19 cellular contexts compared by ENCODE assay signal in the genomic region with DNA sequence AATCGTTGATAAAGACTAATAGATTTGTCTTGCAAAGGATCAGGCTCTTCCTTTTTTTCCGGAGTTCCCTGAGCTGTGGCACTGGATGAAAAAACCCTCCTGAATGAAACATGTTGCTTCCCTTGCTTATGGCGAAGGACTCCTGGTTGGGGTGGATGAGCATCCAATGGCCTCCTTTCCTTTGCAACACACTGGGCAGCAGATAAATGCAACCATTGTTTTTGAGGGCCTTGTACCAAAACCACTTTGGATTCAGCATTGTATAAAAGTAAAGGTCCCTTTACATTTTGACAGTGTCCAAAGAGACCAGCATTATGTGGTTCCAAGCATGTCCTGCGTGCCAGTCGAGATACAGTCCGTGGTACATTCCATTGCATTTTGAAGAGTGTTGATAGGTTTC. TPM values are rescaled to one million over a fixed set of nuclear protein-coding genes. Genes with fewer than 3 reads are reported as not detected.
DNase-seq lines count a peak whose midpoint lies in the region; ATAC-seq and TF ChIP-seq lines count a peak whose summit lies in the region.
"Had no signal": no experiment of that assay in that cellular context is flagged by ENCODE, and none has a peak within 500 bp of the region (broad histone marks: within the 10 kb centered on the region; RNA-seq: fewer than 3 reads in every experiment).

No MANE protein-coding gene starts in this region.

- H3K9me3 Mint-ChIP-seq in Calu3 (ENCODE audit: low read depth, unreplicated experiment), result peaks cover 2% of the 10 kb centered on the region
- H3K9me3 Mint-ChIP-seq: CD8-positive, alpha-beta T cell had no signal

- intact Hi-C loops in left ventricle myocardium inferior (cut with micrococcal nuclease) (no loop called here), Right ventricle myocardium inferior (cut with DNase I) (no loop called here), Calu3 (cut with micrococcal nuclease; ENCODE audit: unreplicated experiment) (no loop called here), body of pancreas (cut with DNase I) (no loop called here)

- H3K27ac Mint-ChIP-seq in Calu3 (ENCODE audit: unreplicated experiment), result no peak overlapping the region
- H3K27ac Mint-ChIP-seq: B cell; CD8-positive, alpha-beta T cell had no signal

- TF ChIP-seq POLR2A in body of pancreas (IDR thresholded peaks at IDR 0.05), result no peak

- no peak for ATAC-seq in Right ventricle myocardium inferior
- no peak for ATAC-seq in body of pancreas
- ATAC-seq: CD8-positive, alpha-beta T cell; HCT116 had no signal

- peak overlapping the region; percentile 79 for H3K27ac ChIP-seq in left ventricle myocardium inferior (replicated peaks)
- H3K27ac ChIP-seq in substantia nigra (ENCODE audit: low read depth, low read length, poor library complexity, severe bottlenecking), result peak overlapping the region; percentile 7
- no peak overlapping the region for H3K27ac ChIP-seq in body of pancreas
- H3K27ac ChIP-seq: BLaER1 treated with 17β-estradiol and CSF1 and Interleukin-3, amounts not matched to agents 10 nM and 100 nM had no signal

- WGBS in body of pancreas, 2 donors, result 88 to 89% methylated on average over 6 of the region's 6 CpGs

- H3K36me3 ChIP-seq in left ventricle myocardium inferior (peaks cover 7% of the 10 kb centered on the region), body of pancreas (replicated peaks in 1 of 2; ENCODE audit: insufficient read depth in 1 of 2, low read depth in 2 of 2) (no peaks in the 10 kb centered on the region)

- H3K27me3 ChIP-seq in left ventricle myocardium inferior (ENCODE audit: low read depth), result no peaks in the 10 kb centered on the region
- no peaks in the 10 kb centered on the region for H3K27me3 ChIP-seq in body of pancreas
- H3K27me3 ChIP-seq: BLaER1 treated with 17β-estradiol and CSF1 and Interleukin-3, amounts not matched to agents 10 nM and 100 nM had no signal

- no peaks in the 10 kb centered on the region for H3K4me1 Mint-ChIP-seq in Calu3 (ENCODE audit: low read depth, unreplicated experiment)

- no peak for DNase-seq in left ventricle myocardium inferior
- no peak for DNase-seq in Right ventricle myocardium inferior (ENCODE audit: missing footprints)
- peak; percentile 56 for DNase-seq in foreskin melanocyte
- peak in 2 of 49 donors; percentile 10 to 27 for DNase-seq in substantia nigra (lab: John Stamatoyannopoulos, UW)
- DNase-seq in GM10266 (ENCODE audit: extremely low spot score), result no peak
- DNase-seq in Calu3, result no peak
- DNase-seq in body of pancreas, result no peak
- DNase-seq: 8988T; CD8-positive, alpha-beta T cell; COR-L47; DMS153; DMS79; GDM1; GOT3; H7; IMR-90 had no signal

- no peak overlapping the region for H3K4me3 ChIP-seq in left ventricle myocardium inferior
- H3K4me3 ChIP-seq in body of pancreas, result no peak overlapping the region
- H3K4me3 ChIP-seq: BLaER1 treated with 17β-estradiol and CSF1 and Interleukin-3, amounts not matched to agents 10 nM and 100 nM had no signal

- no peak overlapping the region for H3K4me3 Mint-ChIP-seq in Calu3 (ENCODE audit: low read depth, unreplicated experiment)
- H3K4me3 Mint-ChIP-seq: B cell; CD8-positive, alpha-beta T cell had no signal

- H3K4me1 ChIP-seq in left ventricle myocardium inferior, result peaks cover 80% of the 10 kb centered on the region
- H3K4me1 ChIP-seq in body of pancreas, result no peaks in the 10 kb centered on the region

- H3K27me3 Mint-ChIP-seq in Calu3 (ENCODE audit: unreplicated experiment), result no peaks in the 10 kb centered on the region
- H3K27me3 Mint-ChIP-seq: B cell had no signal

- peaks cover 5% of the 10 kb centered on the region for H3K36me3 Mint-ChIP-seq in Calu3 (ENCODE audit: insufficient read depth, unreplicated experiment)

- no TSS peak for BruUV-seq in Calu3 (replicated peaks; lab: Mats Ljungman, UMichigan)

- TF ChIP-seq CTCF in left ventricle myocardium inferior (IDR thresholded peaks at IDR 0.05; ENCODE audit: borderline replicate concordance), result no peak
- TF ChIP-seq CTCF in GM10266 (IDR thresholded peaks at IDR 0.05; ENCODE audit: control insufficient read depth, insufficient read depth, low read depth, missing control alignments), result no peak
- no peak for TF ChIP-seq CTCF in Calu3 (IDR thresholded peaks at IDR 0.05; ENCODE audit: unreplicated experiment)
- TF ChIP-seq CTCF in body of pancreas (IDR thresholded peaks at IDR 0.05), result no peak

- CTCF ChIA-PET in Calu3 (lab: Charles Lee), result interaction anchor here (0.6 kb wide), 1 partner anchor 1228 kb away, joined by 4 read pairs; no protein-coding TSS in a partner anchor

- H3K9me3 ChIP-seq in left ventricle myocardium inferior (replicated peaks) (peaks cover 2% of the 10 kb centered on the region), body of pancreas (no peaks in the 10 kb centered on the region)

RNA-seq across cellular contexts. Expression of gene FAM210A, which starts 44.7 kb away (rescaled TPM):
- total RNA-seq in left ventricle myocardium inferior (52.9 TPM), Right ventricle myocardium inferior (58.1 TPM), Calu3 (2022) (20.8 and 25.9 TPM in 2 replicates), body of pancreas (1 to 10 TPM; 5.4 to 6.6 TPM)

RNA-seq across cellular contexts. Expression of gene RNMT, which starts 44.8 kb away (rescaled TPM):
- total RNA-seq in left ventricle myocardium inferior, result 24.2 TPM
- 22.2 TPM for total RNA-seq in Right ventricle myocardium inferior
- total RNA-seq in Calu3 (2022), result 42.9 and 43.2 TPM in 2 replicates
- total RNA-seq in body of pancreas, result 10 to 100 TPM; 10.9 to 15.3 TPM

Comparison
In these comparisons a context has a peak if more than half of its experiments do, and no peak if none do; other contexts are left out.
1. H3K27ac ChIP-seq: peak in left ventricle myocardium inferior (single experiment) and substantia nigra (single experiment); none in body of pancreas (0 of 4).